In the genomic region with DNA sequence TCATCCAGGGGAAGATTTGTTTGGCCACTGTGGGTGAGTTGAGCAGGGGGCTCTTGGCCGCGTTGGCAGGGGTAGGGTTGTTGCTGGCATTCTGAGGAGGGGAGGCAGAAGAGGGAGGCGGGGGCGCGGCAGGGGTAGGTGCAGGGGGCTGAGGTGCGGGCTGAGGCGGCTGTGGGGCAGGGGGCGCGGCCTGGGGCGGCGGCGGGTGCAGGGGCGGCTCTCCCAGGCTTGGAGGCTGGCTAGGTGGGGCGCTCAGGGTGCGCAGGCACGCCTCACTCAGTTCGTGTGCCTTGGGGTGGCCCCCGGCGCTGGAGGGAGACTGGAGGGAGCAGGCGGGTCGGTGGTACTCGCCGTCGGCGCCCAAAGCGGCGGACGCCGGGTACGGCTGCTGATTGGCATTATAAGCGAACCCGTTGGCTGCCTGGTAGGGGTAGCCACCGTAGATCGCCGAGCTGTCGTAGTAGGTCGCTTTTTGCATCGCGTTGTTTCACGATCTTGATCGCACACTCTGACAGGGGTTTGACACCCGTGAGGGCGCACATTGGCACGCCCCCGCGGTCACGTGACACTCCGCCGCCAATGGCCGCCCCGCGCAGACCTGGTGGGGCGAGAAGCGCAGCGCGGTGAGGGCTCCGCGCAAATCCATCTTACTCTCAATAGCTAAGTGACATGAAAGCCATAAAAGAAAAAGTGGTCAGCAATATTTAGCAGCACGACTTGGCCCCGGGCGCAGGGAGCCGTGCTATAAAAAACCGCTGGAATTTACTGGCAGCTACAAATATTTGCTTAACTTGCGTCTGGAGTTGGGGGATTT, we compare ENCODE assay signal across 10 cellular contexts. TPM values are rescaled to one million over a fixed set of nuclear protein-coding genes. Genes with fewer than 3 reads are reported as not detected.
DNase-seq lines count a peak whose midpoint lies in the region; ATAC-seq, FAIRE-seq and TF ChIP-seq lines count a peak whose summit lies in the region.
"Had no signal": no experiment of that assay in that cellular context is flagged by ENCODE, and none has a peak within 500 bp of the region (broad histone marks: within the 10 kb centered on the region; RNA-seq: fewer than 3 reads in every experiment).

No MANE protein-coding gene starts in this region.

- TF ChIP-seq CTCF in AG10803 (conservative IDR thresholded peaks at IDR 0.05; ENCODE audit: low read length) (no peak), fibroblast of lung (conservative IDR thresholded peaks at IDR 0.05 in 1 of 2, IDR thresholded peaks at IDR 0.05 in 1 of 2; ENCODE audit: low read depth in 1 of 2, low read length in 2 of 2) (no peak), pancreas (IDR thresholded peaks at IDR 0.05) (no peak)

- no peak overlapping the region for H3K4me3 ChIP-seq in AG10803 (ENCODE audit: low read length)
- peak overlapping the region; percentile 33 for H3K4me3 ChIP-seq in NT2/D1 (ENCODE audit: insufficient read length, low read depth)
- H3K4me3 ChIP-seq in fibroblast of lung (replicated peaks in 1 of 4; ENCODE audit: control extremely low read depth in 1 of 4, insufficient read depth in 1 of 4, low read depth in 3 of 4, low read length in 4 of 4), result peak overlapping the region; percentile 3 to 92 (median 20)
- no peak overlapping the region for H3K4me3 ChIP-seq in pancreas

- H3K9me3 ChIP-seq in NT2/D1 (ENCODE audit: insufficient read depth, low read length), result no peaks in the 10 kb centered on the region
- H3K9me3 ChIP-seq in fibroblast of lung (ENCODE audit: control insufficient read depth, insufficient read depth, low read depth, low read length), result no peaks in the 10 kb centered on the region
- no peaks in the 10 kb centered on the region for H3K9me3 ChIP-seq in pancreas

- H3K27ac ChIP-seq in fibroblast of lung (ENCODE audit: insufficient read depth, low read length) (peak overlapping the region; percentile 93), pancreas (peak overlapping the region in 1 of 4 donors; percentile 12)

- H4K20me1 ChIP-seq in fibroblast of lung (ENCODE audit: control insufficient read depth, extremely low read depth, insufficient read depth, low read length), result no peaks in the 10 kb centered on the region

- intact Hi-C loops in pancreas (cut with DNase I), result no loop called here

- 15 to 26% methylated on average over 59 to 64 of the region's 64 CpGs for WGBS in pancreas, 2 donors

- peaks cover 64% of the 10 kb centered on the region for H3K79me2 ChIP-seq in fibroblast of lung (ENCODE audit: control insufficient read depth, insufficient read depth, low read length)

- H3K36me3 ChIP-seq in NT2/D1 (ENCODE audit: insufficient read depth, insufficient read length, low read length) (no peaks in the 10 kb centered on the region), fibroblast of lung (ENCODE audit: control insufficient read depth, insufficient read depth, low read length) (no peaks in the 10 kb centered on the region), pancreas (no peaks in the 10 kb centered on the region)

- no peak for FAIRE-seq in pancreas (lab: Jason Lieb, UNC)
- FAIRE-seq: endometrium had no signal

- DNase-seq in AG10803 (ENCODE audit: low read depth) (peak; percentile 75), NT2/D1 (ENCODE audit: low read depth, low spot score) (no peak), fibroblast of lung (ENCODE audit: low read depth in 2 of 2) (peak; percentile 95 to 98), pancreas (peak in 1 of 6 donors; percentile 60), NCI-H2107 treated with DMSO at 0.1 percent for 48 hours (lab: John Stamatoyannopoulos, UW; ENCODE audit: unreplicated experiment) (no peak), RPMI8226 (no peak), NCI-H2081 (lab: John Stamatoyannopoulos, UW) (no peak), NCI-H748 treated with DMSO at 0.1 percent for 48 hours (lab: John Stamatoyannopoulos, UW) (no peak)
- DNase-seq: DMS 273 treated with DMSO at 0.1 percent for 48 hours had no signal

- H2AFZ ChIP-seq in fibroblast of lung (ENCODE audit: low read length), result no peak overlapping the region

- peak overlapping the region; percentile 38 for H3K4me2 ChIP-seq in fibroblast of lung (ENCODE audit: extremely low read depth, insufficient read depth, low read length)

- H3K9ac ChIP-seq in NT2/D1 (ENCODE audit: insufficient read length, low read depth) (no peak overlapping the region), fibroblast of lung (ENCODE audit: insufficient read depth, low read length) (peak overlapping the region; percentile 39)

- peak in 3 of 4 donors; percentile 10 to 34 (median 17) for ATAC-seq in pancreas

- H3K4me1 ChIP-seq in NT2/D1 (ENCODE audit: insufficient read depth, insufficient read length), result peaks cover 11% of the 10 kb centered on the region
- peaks cover 27% of the 10 kb centered on the region for H3K4me1 ChIP-seq in fibroblast of lung (ENCODE audit: control insufficient read depth, extremely low read depth, insufficient read depth, low read length)
- H3K4me1 ChIP-seq in pancreas, result no peaks in the 10 kb centered on the region

- H3K27me3 ChIP-seq in NT2/D1 (ENCODE audit: insufficient read depth, insufficient read length) (peaks cover 97% of the 10 kb centered on the region), fibroblast of lung (ENCODE audit: control insufficient read depth, insufficient read depth, low read length) (no peaks in the 10 kb centered on the region), pancreas (peaks cover 0 to 62% (median 4%) of the 10 kb centered on the region in 4 donors)

RNA-seq across cellular contexts. Expression of gene HOXA2, which starts 7.9 kb away (rescaled TPM):
- total RNA-seq in fibroblast of lung (1.0 and 1.3 TPM in 2 replicates), pancreas (under 1 TPM in 5 of 6 donors, not detected in 1; 0.09 to 0.53 (median 0.12) TPM)
- polyA plus RNA-seq in fibroblast of lung (2.3 and 2.6 TPM in 2 replicates), pancreas (under 1 TPM; 0.27 to 0.28 TPM)
- polyA plus RNA-seq in fibroblast of lung (2012), result 1.4 and 2.2 TPM in 2 replicates
- 2.1 and 2.3 TPM in 2 replicates for polyA minus RNA-seq in fibroblast of lung (ENCODE audit: low replicate concordance)

RNA-seq across cellular contexts. Expression of gene HOXA1, which starts 14.6 kb away (rescaled TPM):
- total RNA-seq in fibroblast of lung (0.50 and 0.51 TPM in 2 replicates), pancreas (under 1 TPM in 2 of 6 donors, not detected in 4; 0.12 to 0.16 TPM)
- polyA plus RNA-seq in fibroblast of lung (0.58 and 0.83 TPM in 2 replicates), pancreas (under 1 TPM in 1 of 2 donors, not detected in 1; 0.05 TPM)
- 0.66 and 0.67 TPM in 2 replicates for polyA plus RNA-seq in fibroblast of lung (2012)
- 1.1 TPM in 1 of 2 replicates, not detected in the other for polyA minus RNA-seq in fibroblast of lung (ENCODE audit: low replicate concordance)

RNA-seq across cellular contexts. Expression of gene HOXA4, which starts 20.2 kb away (rescaled TPM):
- total RNA-seq in fibroblast of lung, result 0.33 and 0.51 TPM in 2 replicates
- 2.4 and 3.6 TPM in 2 replicates for polyA plus RNA-seq in fibroblast of lung
- polyA plus RNA-seq in fibroblast of lung (2012), result 2.6 and 3.3 TPM in 2 replicates
- polyA minus RNA-seq in fibroblast of lung (ENCODE audit: low replicate concordance), result 1.6 and 3.6 TPM in 2 replicates
- under 1 TPM; 0.19 to 0.98 (median 0.25) TPM for total RNA-seq in pancreas
- 1 to 10 TPM; 1.9 to 2.4 TPM for polyA plus RNA-seq in pancreas

RNA-seq across cellular contexts. Expression of gene HOXA5, which starts 33.1 kb away (rescaled TPM):
- 18.3 and 22.1 TPM in 2 replicates for total RNA-seq in fibroblast of lung
- 16.6 and 35.6 TPM in 2 replicates for polyA plus RNA-seq in fibroblast of lung
- 17.5 and 31.8 TPM in 2 replicates for polyA plus RNA-seq in fibroblast of lung (2012)
- polyA minus RNA-seq in fibroblast of lung (ENCODE audit: low replicate concordance), result 3.1 and 3.9 TPM in 2 replicates
- total RNA-seq in pancreas, result 1 to 10 TPM in 1 of 6 donors, under 1 TPM in 4, not detected in 1; 0.24 to 1.4 (median 0.76) TPM
- polyA plus RNA-seq in pancreas, result 1 to 10 TPM in 1 of 2 donors, under 1 TPM in 1; 0.95 to 1.2 TPM

RNA-seq across cellular contexts. Expression of gene HOXA6, which starts 37.2 kb away (rescaled TPM):
- total RNA-seq in fibroblast of lung (3.6 and 4.4 TPM in 2 replicates), pancreas (under 1 TPM in 1 of 6 donors, not detected in 5; 0.34 TPM)
- polyA plus RNA-seq in fibroblast of lung (0.70 and 1.2 TPM in 2 replicates), pancreas (under 1 TPM in 1 of 2 donors, not detected in 1; 0.12 TPM)
- polyA plus RNA-seq in fibroblast of lung (2012), result 1.6 and 3.8 TPM in 2 replicates
- 0.30 and 1.6 TPM in 2 replicates for polyA minus RNA-seq in fibroblast of lung (ENCODE audit: low replicate concordance)

Comparison
In these comparisons a context has a peak if more than half of its experiments do, and no peak if none do; other contexts are left out.
1. DNase-seq: peak in AG10803 (single experiment) and fibroblast of lung (2 of 2); none in NT2/D1 (single experiment), NCI-H2107 treated with DMSO at 0.1 percent for 48 hours (single experiment), RPMI8226 (single experiment), NCI-H2081 (0 of 2) and NCI-H748 treated with DMSO at 0.1 percent for 48 hours (single experiment).
2. H3K4me3 ChIP-seq: peak in NT2/D1 (single experiment) and fibroblast of lung (4 of 4); none in AG10803 (single experiment) and pancreas (0 of 4).